In the genomic region with DNA sequence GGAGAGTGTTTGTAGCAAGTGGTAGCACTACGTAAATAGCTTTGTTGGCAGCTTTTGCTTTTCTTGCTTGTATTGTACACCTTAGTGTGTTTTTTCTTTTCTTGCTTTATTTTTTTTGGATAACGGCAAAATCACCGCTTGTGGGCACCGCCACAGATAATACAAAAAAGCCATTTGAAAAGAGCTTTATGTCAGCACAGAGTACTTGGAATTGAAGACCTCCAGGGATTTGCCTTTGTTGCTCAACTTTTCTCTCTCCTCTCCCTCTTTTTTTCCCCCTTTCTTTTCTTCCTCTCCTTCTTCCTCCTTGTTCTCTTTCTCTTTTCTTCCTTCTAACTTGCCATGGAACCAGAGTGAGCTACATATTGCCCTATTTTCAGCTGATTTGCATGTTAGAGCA, we compare ENCODE assay signal across 25 cellular contexts.
DNase-seq lines count a peak whose midpoint lies in the region; ATAC-seq and TF ChIP-seq lines count a peak whose summit lies in the region.
"Had no signal": no experiment of that assay in that cellular context is flagged by ENCODE, and none has a peak within 500 bp of the region (broad histone marks: within the 10 kb centered on the region; RNA-seq: fewer than 3 reads in every experiment).

No MANE protein-coding gene starts in this region.

- peaks cover 29% of the 10 kb centered on the region for H3K36me3 Mint-ChIP-seq in activated T-helper 1 cell treated with anti-CD3 and anti-CD28 coated beads, Interleukin-12 subunit alpha, Interleukin-12 subunit beta, Interleukin-2, Interleukin-4 antibody, amounts not matched to agents 30 ng/mL and 10 ng/mL and 1 ng/mL, durations not matched to agents 14 hours and 24 hours and 36 hours (ENCODE audit: low read depth)
- H3K36me3 Mint-ChIP-seq in nephron progenitor cell (ENCODE audit: low read depth) (peaks cover 69% of the 10 kb centered on the region), type B pancreatic cell (peaks cover 6% of the 10 kb centered on the region)

- H3K27me3 Mint-ChIP-seq in activated T-helper 1 cell treated with anti-CD3 and anti-CD28 coated beads, Interleukin-12 subunit alpha, Interleukin-12 subunit beta, Interleukin-2, Interleukin-4 antibody, amounts not matched to agents 30 ng/mL and 10 ng/mL and 1 ng/mL, durations not matched to agents 14 hours and 24 hours and 36 hours (ENCODE audit: insufficient read depth): no peaks in the 10 kb centered on the region
- H3K27me3 Mint-ChIP-seq in nephron progenitor cell (ENCODE audit: low read depth, poor library complexity): no peaks in the 10 kb centered on the region
- no peaks in the 10 kb centered on the region for H3K27me3 Mint-ChIP-seq in type B pancreatic cell
- H3K27me3 Mint-ChIP-seq: activated T-cell treated with anti-CD3 and anti-CD28 coated beads, Interleukin-2, amount 50 U/mL, for 24 hours; CD8-positive, alpha-beta memory T cell; central memory CD8-positive, alpha-beta T cell; naive thymus-derived CD8-positive, alpha-beta T cell; stimulated activated naive CD8-positive, alpha-beta T cell treated with anti-CD3 and anti-CD28 coated beads, Interleukin-15, Interleukin-2, amounts not matched to agents 100 ng/mL and 50 ng/mL, for 24 hours had no signal

- intact Hi-C loops in left ventricle myocardium superior (cut with micrococcal nuclease): no loop called here
- intact Hi-C loops in cardiac septum (cut with DNase I): no loop called here
- intact Hi-C loops in activated T-helper 1 cell treated with anti-CD3 and anti-CD28 coated beads, Interleukin-12 subunit alpha, Interleukin-12 subunit beta, Interleukin-2, Interleukin-4 antibody, amounts not matched to agents 30 ng/mL and 10 ng/mL and 1 ng/mL, durations not matched to agents 14 hours and 24 hours and 36 hours (cut with micrococcal nuclease): no loop called here

- peak; percentile 27 for ATAC-seq in left ventricle myocardium superior
- ATAC-seq in HG02588 (IDR thresholded peaks at IDR 0.05; ENCODE audit: unreplicated experiment): no peak
- ATAC-seq: A549; GM12878; lower lobe of right lung; naive thymus-derived CD8-positive, alpha-beta T cell had no signal

- TF ChIP-seq CTCF in nephron progenitor cell (IDR thresholded peaks at IDR 0.05): no peak
- TF ChIP-seq CTCF in type B pancreatic cell (conservative IDR thresholded peaks at IDR 0.05): no peak

- DNase-seq in left ventricle myocardium superior: no peak
- no peak for DNase-seq in cardiac septum (ENCODE audit: low spot score)
- no peak for DNase-seq in activated T-helper 1 cell treated with anti-CD3 and anti-CD28 coated beads, Interleukin-12 subunit alpha, Interleukin-12 subunit beta, Interleukin-2, Interleukin-4 antibody, amounts not matched to agents 30 ng/mL and 10 ng/mL and 1 ng/mL, durations not matched to agents 14 hours and 24 hours and 36 hours (ENCODE audit: low spot score)
- DNase-seq in nephron progenitor cell: no peak
- no peak for DNase-seq in type B pancreatic cell (ENCODE audit: extremely low spot score, unreplicated experiment)
- no peak for DNase-seq in stimulated activated CD4-positive, alpha-beta T cell treated with anti-CD3 and anti-CD28 coated beads, Interleukin-4, amount 100 ng/mL, for 4 hours
- DNase-seq in DMS153 (lab: John Stamatoyannopoulos, UW): no peak
- DNase-seq: activated CD4-positive, CD25-positive, alpha-beta regulatory T cell; CD8-positive, alpha-beta memory T cell; dermis blood vessel endothelial cell; foreskin fibroblast; head of caudate nucleus; kidney; lower lobe of right lung; naive thymus-derived CD8-positive, alpha-beta T cell; NCI-H1436; NCI-H2081 treated with DMSO at 0.1 percent for 48 hours; NCI-H748 treated with DMSO at 0.1 percent for 48 hours; testis had no signal

- H3K27ac Mint-ChIP-seq in activated T-helper 1 cell treated with anti-CD3 and anti-CD28 coated beads, Interleukin-12 subunit alpha, Interleukin-12 subunit beta, Interleukin-2, Interleukin-4 antibody, amounts not matched to agents 30 ng/mL and 10 ng/mL and 1 ng/mL, durations not matched to agents 14 hours and 24 hours and 36 hours: peak overlapping the region; percentile 37
- peak overlapping the region; percentile 88 for H3K27ac Mint-ChIP-seq in nephron progenitor cell
- H3K27ac Mint-ChIP-seq in type B pancreatic cell: peak overlapping the region; percentile 11
- H3K27ac Mint-ChIP-seq: activated T-cell treated with anti-CD3 and anti-CD28 coated beads, Interleukin-2, amount 50 U/mL, for 24 hours; stimulated activated naive CD8-positive, alpha-beta T cell treated with anti-CD3 and anti-CD28 coated beads, Interleukin-15, Interleukin-2, amounts not matched to agents 100 ng/mL and 50 ng/mL, for 24 hours had no signal

- peaks cover 39% of the 10 kb centered on the region for H3K4me1 Mint-ChIP-seq in activated T-helper 1 cell treated with anti-CD3 and anti-CD28 coated beads, Interleukin-12 subunit alpha, Interleukin-12 subunit beta, Interleukin-2, Interleukin-4 antibody, amounts not matched to agents 30 ng/mL and 10 ng/mL and 1 ng/mL, durations not matched to agents 14 hours and 24 hours and 36 hours (ENCODE audit: low read depth)
- H3K4me1 Mint-ChIP-seq in nephron progenitor cell (peaks cover 62% of the 10 kb centered on the region), type B pancreatic cell (ENCODE audit: unreplicated experiment) (peaks cover 53% of the 10 kb centered on the region)

- H3K9me3 Mint-ChIP-seq in activated T-helper 1 cell treated with anti-CD3 and anti-CD28 coated beads, Interleukin-12 subunit alpha, Interleukin-12 subunit beta, Interleukin-2, Interleukin-4 antibody, amounts not matched to agents 30 ng/mL and 10 ng/mL and 1 ng/mL, durations not matched to agents 14 hours and 24 hours and 36 hours: no peaks in the 10 kb centered on the region
- H3K9me3 Mint-ChIP-seq in nephron progenitor cell (no peaks in the 10 kb centered on the region), type B pancreatic cell (no peaks in the 10 kb centered on the region)
- H3K9me3 Mint-ChIP-seq: activated T-cell treated with anti-CD3 and anti-CD28 coated beads, Interleukin-2, amount 50 U/mL, for 24 hours; CD8-positive, alpha-beta memory T cell; central memory CD8-positive, alpha-beta T cell; naive thymus-derived CD8-positive, alpha-beta T cell; stimulated activated naive CD8-positive, alpha-beta T cell treated with anti-CD3 and anti-CD28 coated beads, Interleukin-15, Interleukin-2, amounts not matched to agents 100 ng/mL and 50 ng/mL, for 24 hours had no signal

- no peak overlapping the region for H3K4me3 Mint-ChIP-seq in activated T-helper 1 cell treated with anti-CD3 and anti-CD28 coated beads, Interleukin-12 subunit alpha, Interleukin-12 subunit beta, Interleukin-2, Interleukin-4 antibody, amounts not matched to agents 30 ng/mL and 10 ng/mL and 1 ng/mL, durations not matched to agents 14 hours and 24 hours and 36 hours
- no peak overlapping the region for H3K4me3 Mint-ChIP-seq in nephron progenitor cell
- no peak overlapping the region for H3K4me3 Mint-ChIP-seq in type B pancreatic cell
- H3K4me3 Mint-ChIP-seq: activated T-cell treated with anti-CD3 and anti-CD28 coated beads, Interleukin-2, amount 50 U/mL, for 24 hours; CD8-positive, alpha-beta memory T cell; central memory CD8-positive, alpha-beta T cell; naive thymus-derived CD8-positive, alpha-beta T cell; stimulated activated naive CD8-positive, alpha-beta T cell treated with anti-CD3 and anti-CD28 coated beads, Interleukin-15, Interleukin-2, amounts not matched to agents 100 ng/mL and 50 ng/mL, for 24 hours had no signal

Comparison
In these comparisons a context has a peak if more than half of its experiments do, and no peak if none do; other contexts are left out.
1. H3K27ac Mint-ChIP-seq: peak in every context shown above with its lines; median percentile 88 in nephron progenitor cell; 37 in activated T-helper 1 cell treated with anti-CD3 and anti-CD28 coated beads, Interleukin-12 subunit alpha, Interleukin-12 subunit beta, Interleukin-2, Interleukin-4 antibody, amounts not matched to agents 30 ng/mL and 10 ng/mL and 1 ng/mL, durations not matched to agents 14 hours and 24 hours and 36 hours; 11 in type B pancreatic cell.